In genomic region chr7:105268056-105268455, GRCh38 we compare ENCODE assay signal across 8 cellular contexts.
DNase-seq lines count a peak whose midpoint lies in the region; TF ChIP-seq lines count a peak whose summit lies in the region.

No MANE protein-coding gene starts in this region.

- no peaks in the 10 kb centered on the region for H3K36me3 ChIP-seq in tibial artery

- H3K4me3 ChIP-seq in GM12875 (ENCODE audit: low read depth, low read length) = peak overlapping the region; percentile 45
- peak overlapping the region; percentile 44 to 47 for H3K4me3 ChIP-seq in tibial artery

- H3K4me1 ChIP-seq in tibial artery = peaks cover 0 to 37% (median 14%) of the 10 kb centered on the region in 4 donors

- H3K27ac ChIP-seq in angular gyrus (ENCODE audit: low read depth, low read length) = peak overlapping the region; percentile 88
- H3K27ac ChIP-seq in tibial artery = peak overlapping the region; percentile 67 to 85

- intact Hi-C loops in tibial artery (cut with DNase I; ENCODE audit: low total_unique reads) = no loop called here

- no peaks in the 10 kb centered on the region for H3K27me3 ChIP-seq in tibial artery

- no peaks in the 10 kb centered on the region for H3K9me3 ChIP-seq in tibial artery

- TF ChIP-seq CTCF in GM12875 (IDR thresholded peaks at IDR 0.05; ENCODE audit: borderline replicate concordance, insufficient read depth, low read depth, low read length) = no peak
- TF ChIP-seq CTCF in tibial artery (IDR thresholded peaks at IDR 0.05) = peak in 1 of 2 experiments; percentile 23

- DNase-seq in HPDE6-E6E7 (ENCODE audit: extremely low spot score) = peak; percentile 60
- DNase-seq in kidney tubule cell (ENCODE audit: low spot score) = peak; percentile 81
- no peak for DNase-seq in tibial artery
- no peak for DNase-seq in NCI-H2081 (lab: John Stamatoyannopoulos, UW)
- DNase-seq in NCI-H2029 treated with DMSO at 0.1 percent for 48 hours (lab: John Stamatoyannopoulos, UW) = no peak
- DNase-seq in stimulated activated CD4-positive, alpha-beta T cell treated with anti-CD3 and anti-CD28 coated beads, Interleukin-2, amount 100 ng/mL, for 48 hours = no peak

Comparison
In these comparisons a context has a peak if more than half of its experiments do, and no peak if none do; other contexts are left out.
1. DNase-seq: peak in HPDE6-E6E7 (single experiment) and kidney tubule cell (single experiment); none in tibial artery (0 of 2), NCI-H2081 (0 of 2), NCI-H2029 treated with DMSO at 0.1 percent for 48 hours (single experiment) and stimulated activated CD4-positive, alpha-beta T cell treated with anti-CD3 and anti-CD28 coated beads, Interleukin-2, amount 100 ng/mL, for 48 hours (0 of 2).